ENCODE assay signal across 8 cellular contexts in genomic region chr17:4899341-4900230, GRCh38. TPM values are rescaled to one million over a fixed set of nuclear protein-coding genes. Genes with fewer than 3 reads are reported as not detected.
A peak's percentile ranks its signal among the peaks of the same experiment; 100 is the strongest.
DNase-seq lines count a peak whose midpoint lies in the region; ATAC-seq, FAIRE-seq and TF ChIP-seq lines count a peak whose summit lies in the region.

C17orf107 (plus strand) TSS chr17:4899536; CDS start chr17:4899763, 227 bp downstream.

- peak; percentile 77 for ATAC-seq in CD4-positive, CD25-positive, alpha-beta regulatory T cell (ENCODE audit: low read depth in 2 of 2)
- ATAC-seq in HG03175 (IDR thresholded peaks at IDR 0.05; ENCODE audit: unreplicated experiment) = peak; percentile 38
- peak; percentile 66 to 76 (median 70) for ATAC-seq in right lobe of liver

- peaks cover 21% of the 10 kb centered on the region for H3K36me3 ChIP-seq in CD4-positive, CD25-positive, alpha-beta regulatory T cell (ENCODE audit: control insufficient read depth, insufficient read depth, low read length)
- peaks cover 0 to 17% (median 2%) of the 10 kb centered on the region in 4 donors for H3K36me3 ChIP-seq in right lobe of liver

- peak within 1 kb of the TSS; percentile 69 for H3K4me3 ChIP-seq in CD4-positive, CD25-positive, alpha-beta regulatory T cell (ENCODE audit: low read depth, low read length)
- peak within 1 kb of the TSS; percentile 52 to 62 (median 60) for H3K4me3 ChIP-seq in right lobe of liver

- DNase-seq in CD4-positive, CD25-positive, alpha-beta regulatory T cell = peak; percentile 81 to 93 (median 91)
- peak; percentile 94 for DNase-seq in activated CD4-positive, alpha-beta T cell treated with anti-CD3 and anti-CD28 coated beads, Interleukin-2, amount 50 U/mL, for 1 hour
- peak; percentile 90 to 93 (median 90) for DNase-seq in right lobe of liver
- DNase-seq in stimulated activated CD4-positive, alpha-beta T cell treated with anti-CD3 and anti-CD28 coated beads, Interleukin-4, amount 100 ng/mL, for 4 hours = peak; percentile 95 to 97
- no peak for DNase-seq in hippocampal formation (lab: John Stamatoyannopoulos, UW)
- DNase-seq in RCC 7860 (ENCODE audit: low spot score) = no peak

- no peaks in the 10 kb centered on the region for H3K27me3 ChIP-seq in CD4-positive, CD25-positive, alpha-beta regulatory T cell (ENCODE audit: control insufficient read depth, insufficient read depth, low read length)
- no peaks in the 10 kb centered on the region for H3K27me3 ChIP-seq in right lobe of liver

- H3K27ac Mint-ChIP-seq in CD4-positive, CD25-positive, alpha-beta regulatory T cell = peak within 1 kb of the TSS; percentile 5 to 99 (median 96)
- peak within 1 kb of the TSS; percentile 82 for H3K27ac Mint-ChIP-seq in dendritic cell treated with granulocyte-macrophage colony-stimulating factor and Interleukin-4, amounts not matched to agents 40 ng/mL and 50 ng/mL, for 4 days

- H3K9me3 ChIP-seq in CD4-positive, CD25-positive, alpha-beta regulatory T cell (ENCODE audit: control insufficient read depth in 2 of 2, low read length in 2 of 2) = no peaks in the 10 kb centered on the region
- no peaks in the 10 kb centered on the region for H3K9me3 ChIP-seq in right lobe of liver

- peaks cover 0 to 43% (median 21%) of the 10 kb centered on the region in 4 donors for H3K4me1 Mint-ChIP-seq in CD4-positive, CD25-positive, alpha-beta regulatory T cell
- H3K4me1 Mint-ChIP-seq in dendritic cell treated with granulocyte-macrophage colony-stimulating factor and Interleukin-4, amounts not matched to agents 40 ng/mL and 50 ng/mL, for 4 days (ENCODE audit: low read depth) = peaks cover 83% of the 10 kb centered on the region

- peaks cover 10% of the 10 kb centered on the region for H3K36me3 Mint-ChIP-seq in CD4-positive, CD25-positive, alpha-beta regulatory T cell
- peaks cover 35% of the 10 kb centered on the region for H3K36me3 Mint-ChIP-seq in dendritic cell treated with granulocyte-macrophage colony-stimulating factor and Interleukin-4, amounts not matched to agents 40 ng/mL and 50 ng/mL, for 4 days (ENCODE audit: low read depth)

- intact Hi-C loops in dendritic cell treated with granulocyte-macrophage colony-stimulating factor and Interleukin-4, amounts not matched to agents 40 ng/mL and 50 ng/mL, for 4 days (cut with micrococcal nuclease) = no loop called here
- intact Hi-C loops in right lobe of liver (cut with DNase I) = loop anchor here in 1 of 2 donors (5.0 kb wide), 1 partner anchor 163 kb away; no protein-coding TSS in a partner anchor

- H3K4me3 Mint-ChIP-seq in CD4-positive, CD25-positive, alpha-beta regulatory T cell = peak within 1 kb of the TSS; percentile 88 to 99 (median 96)
- peak within 1 kb of the TSS; percentile 68 for H3K4me3 Mint-ChIP-seq in dendritic cell treated with granulocyte-macrophage colony-stimulating factor and Interleukin-4, amounts not matched to agents 40 ng/mL and 50 ng/mL, for 4 days

- peaks cover 42% of the 10 kb centered on the region for H3K4me1 ChIP-seq in CD4-positive, CD25-positive, alpha-beta regulatory T cell (ENCODE audit: control insufficient read depth, insufficient read depth, low read length, poor library complexity, severe bottlenecking)
- H3K4me1 ChIP-seq in right lobe of liver = peaks cover 0 to 32% (median 13%) of the 10 kb centered on the region in 4 donors

- H3K9me3 Mint-ChIP-seq in CD4-positive, CD25-positive, alpha-beta regulatory T cell = peaks cover 0 to 4% (median 0%) of the 10 kb centered on the region in 7 donors
- no peaks in the 10 kb centered on the region for H3K9me3 Mint-ChIP-seq in dendritic cell treated with granulocyte-macrophage colony-stimulating factor and Interleukin-4, amounts not matched to agents 40 ng/mL and 50 ng/mL, for 4 days

- no peak for TF ChIP-seq CTCF in right lobe of liver (IDR thresholded peaks at IDR 0.05)

- TF ChIP-seq POLR2A in right lobe of liver (IDR thresholded peaks at IDR 0.05) = peak; percentile 28

- 2% methylated on average over 7 of the region's 60 CpGs for WGBS in right lobe of liver (ENCODE audit: insufficient coverage, low coverage, low lambda C conversion rate, missing lambda C conversion rate)

- peak within 1 kb of the TSS; percentile 72 for H3K27ac ChIP-seq in CD4-positive, CD25-positive, alpha-beta regulatory T cell (ENCODE audit: insufficient read depth, low read length, poor library complexity, severe bottlenecking)
- H3K27ac ChIP-seq in right lobe of liver = peak within 1 kb of the TSS; percentile 6 to 62 (median 12)

- H3K27me3 Mint-ChIP-seq in CD4-positive, CD25-positive, alpha-beta regulatory T cell = peaks cover 22% of the 10 kb centered on the region
- H3K27me3 Mint-ChIP-seq in dendritic cell treated with granulocyte-macrophage colony-stimulating factor and Interleukin-4, amounts not matched to agents 40 ng/mL and 50 ng/mL, for 4 days = peaks cover 38% of the 10 kb centered on the region

- FAIRE-seq in RCC 7860 (lab: Jason Lieb, UNC) = no peak

RNA-seq across cellular contexts. Expression of gene C17orf107, which starts in this region (rescaled TPM):
- 45.6 TPM for total RNA-seq in CD4-positive, CD25-positive, alpha-beta regulatory T cell
- polyA plus RNA-seq in CD4-positive, CD25-positive, alpha-beta regulatory T cell = 1 to 10 TPM; 1.1 to 1.5 (median 1.3) TPM
- 1 to 10 TPM; 1.6 to 4.0 (median 3.2) TPM for total RNA-seq in right lobe of liver

Comparison
In these comparisons a context has a peak if more than half of its experiments do, and no peak if none do; other contexts are left out.
1. DNase-seq: peak in CD4-positive, CD25-positive, alpha-beta regulatory T cell (3 of 3), activated CD4-positive, alpha-beta T cell treated with anti-CD3 and anti-CD28 coated beads, Interleukin-2, amount 50 U/mL, for 1 hour (single experiment), right lobe of liver (3 of 3) and stimulated activated CD4-positive, alpha-beta T cell treated with anti-CD3 and anti-CD28 coated beads, Interleukin-4, amount 100 ng/mL, for 4 hours (2 of 2); none in hippocampal formation (0 of 2) and RCC 7860 (single experiment).
2. Peak in every context shown above with its lines, with median percentiles within 50 percentile points of each other: ATAC-seq.